Comparison of ENCODE assay signal across 17 cellular contexts in genomic region chr4:117692538-117692937, GRCh38.
DNase-seq lines count a peak whose midpoint lies in the region; ATAC-seq and TF ChIP-seq lines count a peak whose summit lies in the region.
"Had no signal": no experiment of that assay in that cellular context is flagged by ENCODE, and none has a peak within 500 bp of the region (broad histone marks: within the 10 kb centered on the region; RNA-seq: fewer than 3 reads in every experiment).

No MANE protein-coding gene starts in this region.

- no peaks in the 10 kb centered on the region for H3K27me3 Mint-ChIP-seq in WTC11 (ENCODE audit: low read depth)
- H3K27me3 Mint-ChIP-seq in neural crest cell (ENCODE audit: low read depth): no peaks in the 10 kb centered on the region
- H3K27me3 Mint-ChIP-seq: CD4-positive, CD25-positive, alpha-beta regulatory T cell had no signal

- TF ChIP-seq CTCF in WTC11 (IDR thresholded peaks at IDR 0.05) (no peak), neural crest cell (conservative IDR thresholded peaks at IDR 0.05) (no peak)

- H3K4me1 Mint-ChIP-seq in WTC11 (no peaks in the 10 kb centered on the region), neural crest cell (no peaks in the 10 kb centered on the region)
- H3K4me1 Mint-ChIP-seq: CD4-positive, CD25-positive, alpha-beta regulatory T cell had no signal

- H3K27ac Mint-ChIP-seq in WTC11: no peak overlapping the region
- H3K27ac Mint-ChIP-seq in neural crest cell (ENCODE audit: unreplicated experiment): peak overlapping the region; percentile 50
- H3K27ac Mint-ChIP-seq: CD4-positive, CD25-positive, alpha-beta regulatory T cell had no signal

- no peaks in the 10 kb centered on the region for H3K36me3 Mint-ChIP-seq in WTC11
- H3K36me3 Mint-ChIP-seq in neural crest cell (ENCODE audit: low read depth): no peaks in the 10 kb centered on the region
- H3K36me3 Mint-ChIP-seq: CD4-positive, CD25-positive, alpha-beta regulatory T cell had no signal

- peak; percentile 5 for DNase-seq in DMS53 (lab: John Stamatoyannopoulos, UW)
- DNase-seq in DMS53 treated with DMSO at 0.1 percent for 48 hours (lab: John Stamatoyannopoulos, UW; ENCODE audit: unreplicated experiment): no peak
- DNase-seq in NCI-H69 (lab: John Stamatoyannopoulos, UW): peak; percentile 27
- DNase-seq in WTC11 (ENCODE audit: low spot score): no peak
- DNase-seq in neural crest cell (ENCODE audit: low read depth, low spot score): no peak
- no peak for DNase-seq in kidney glomerular epithelial cell (lab: John Stamatoyannopoulos, UW)
- DNase-seq in activated CD4-positive, alpha-beta T cell treated with anti-CD3 and anti-CD28 coated beads, Interleukin-2, amount 50 U/mL, for 1 hour: no peak
- DNase-seq: 8988T; CD4-positive, CD25-positive, alpha-beta regulatory T cell; GOT3; NCI-H1417 treated with DMSO at 0.1 percent for 48 hours; NCI-H187 treated with DMSO at 0.1 percent for 48 hours; NCI-H446 treated with DMSO at 0.1 percent for 48 hours; NCI-H774; SW 1271 had no signal

- no peak overlapping the region for H3K4me3 Mint-ChIP-seq in WTC11
- H3K4me3 Mint-ChIP-seq in neural crest cell: no peak overlapping the region

- ATAC-seq in WTC11 (peak; percentile 18; the same call in 1 of the 2 replicates), HG03342 (IDR thresholded peaks at IDR 0.05; ENCODE audit: unreplicated experiment) (no peak)
- ATAC-seq: Panc1 had no signal

- CTCF ChIA-PET in WTC11 (lab: Charles Lee): interaction anchor here (1.0 kb wide), 1 partner anchor 245 kb away, joined by 3 read pairs; no protein-coding TSS in a partner anchor

- POLR2A ChIA-PET in WTC11 (lab: Charles Lee): no interaction called here

- no peaks in the 10 kb centered on the region for H3K9me3 Mint-ChIP-seq in WTC11
- no peaks in the 10 kb centered on the region for H3K9me3 Mint-ChIP-seq in neural crest cell

TF ChIP-seq in WTC11, 78 proteins besides CTCF, POLR2A, EP300 and RAD21:
- no peak for TF ChIP-seq TP53 (CRISPR knock-in tag; IDR thresholded peaks at IDR 0.05)

Comparison
In these comparisons a context has a peak if more than half of its experiments do, and no peak if none do; other contexts are left out.
1. DNase-seq: peak in DMS53 (single experiment) and NCI-H69 (single experiment); none in DMS53 treated with DMSO at 0.1 percent for 48 hours (single experiment), WTC11 (single experiment), neural crest cell (single experiment), kidney glomerular epithelial cell (single experiment) and activated CD4-positive, alpha-beta T cell treated with anti-CD3 and anti-CD28 coated beads, Interleukin-2, amount 50 U/mL, for 1 hour (single experiment).